Comparison of ENCODE assay signal across 1 cellular context in the genomic region with DNA sequence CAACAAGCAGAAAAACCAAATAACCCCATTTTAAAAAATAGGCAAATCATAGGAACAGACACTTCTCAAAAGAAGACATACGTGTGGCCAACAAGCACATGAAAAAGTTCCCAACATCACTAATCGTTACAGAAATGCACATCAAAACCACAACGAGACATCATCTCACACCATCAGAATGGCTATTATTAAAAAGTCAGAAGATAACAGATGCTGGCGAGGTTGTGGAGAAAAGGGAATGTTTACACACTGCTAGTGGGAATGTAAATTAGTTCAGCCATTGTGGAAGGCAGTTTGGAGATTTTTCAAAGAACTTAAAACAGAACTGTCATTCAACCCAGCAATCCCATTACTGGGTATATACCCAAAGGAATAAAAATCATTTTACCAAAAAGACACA.
TF ChIP-seq lines count a peak whose summit lies in the region.

No MANE protein-coding gene starts in this region.

TF ChIP-seq in IMR-90, 13 proteins besides CTCF, POLR2A, EP300 and RAD21 (continued from another document):
- TF ChIP-seq CEBPB (IDR thresholded peaks at IDR 0.05; ENCODE audit: low read depth, low read length) (no peak), MAZ (IDR thresholded peaks at IDR 0.05; ENCODE audit: borderline replicate concordance, low read depth, low read length) (no peak), BHLHE40 (IDR thresholded peaks at IDR 0.05; ENCODE audit: low read depth, low read length) (no peak), MXI1 (IDR thresholded peaks at IDR 0.05; ENCODE audit: borderline replicate concordance, low read depth, low read length) (no peak), RFX5 (IDR thresholded peaks at IDR 0.05; ENCODE audit: low read depth, low read length) (no peak), MAFK (IDR thresholded peaks at IDR 0.05; ENCODE audit: low read depth, low read length) (no peak), NFE2L2 (IDR thresholded peaks at IDR 0.05; ENCODE audit: low read depth, low read length) (no peak), FOS (IDR thresholded peaks at IDR 0.05; ENCODE audit: low read depth, low read length) (no peak), SMC3 (IDR thresholded peaks at IDR 0.05; ENCODE audit: low read depth, low read length) (no peak), RCOR1 (IDR thresholded peaks at IDR 0.05; ENCODE audit: insufficient replicate concordance, low read length) (no peak)
- TF ChIP-seq, protein P1, sequence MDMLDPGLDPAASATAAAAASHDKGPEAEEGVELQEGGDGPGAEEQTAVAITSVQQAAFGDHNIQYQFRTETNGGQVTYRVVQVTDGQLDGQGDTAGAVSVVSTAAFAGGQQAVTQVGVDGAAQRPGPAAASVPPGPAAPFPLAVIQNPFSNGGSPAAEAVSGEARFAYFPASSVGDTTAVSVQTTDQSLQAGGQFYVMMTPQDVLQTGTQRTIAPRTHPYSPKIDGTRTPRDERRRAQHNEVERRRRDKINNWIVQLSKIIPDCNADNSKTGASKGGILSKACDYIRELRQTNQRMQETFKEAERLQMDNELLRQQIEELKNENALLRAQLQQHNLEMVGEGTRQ (IDR thresholded peaks at IDR 0.05; ENCODE audit: low read depth, low read length): no peak
